8 cellular contexts compared by ENCODE assay signal in genomic region chr19:10655457-10656312, GRCh38. TPM values are rescaled to one million over a fixed set of nuclear protein-coding genes. Genes with fewer than 3 reads are reported as not detected.
A peak's percentile ranks its signal among the peaks of the same experiment; 100 is the strongest.
DNase-seq lines count a peak whose midpoint lies in the region; ATAC-seq and TF ChIP-seq lines count a peak whose summit lies in the region.

No MANE protein-coding gene starts in this region.

- H3K4me3 ChIP-seq in H7 (ENCODE audit: insufficient read depth, low read depth, low read length): peak overlapping the region; percentile 97
- peak overlapping the region; percentile 87 to 94 for H3K4me3 ChIP-seq in esophagus (ENCODE audit: low read depth in 1 of 2, low read length in 2 of 2)
- peak overlapping the region; percentile 91 to 97 for H3K4me3 ChIP-seq in neutrophil (ENCODE audit: low read depth in 1 of 2, low read length in 1 of 2)

- DNase-seq in H7 (peak; percentile 42), T-helper 17 cell (no peak), GM13977 (ENCODE audit: low spot score) (no peak)

- in situ Hi-C loops in GM13977 (cut with MboI; ENCODE audit: low pct_unique_long_range_greater_than_20kb, low sequenced_read_pairs, unreplicated experiment): no loop called here

- H3K27me3 ChIP-seq in H7 (ENCODE audit: control insufficient read depth, insufficient read depth, low read length) (no peaks in the 10 kb centered on the region), esophagus (ENCODE audit: control insufficient read depth in 1 of 2, insufficient read depth in 2 of 2, low read length in 2 of 2) (no peaks in the 10 kb centered on the region), neutrophil (no peaks in the 10 kb centered on the region)

- peaks cover 2% of the 10 kb centered on the region for H3K36me3 Mint-ChIP-seq in T-helper 17 cell (ENCODE audit: low read depth)

- peaks cover 44% of the 10 kb centered on the region for H3K4me1 Mint-ChIP-seq in T-helper 17 cell

- peak overlapping the region; percentile 99 for H3K27ac Mint-ChIP-seq in T-helper 17 cell

- H3K4me1 ChIP-seq in esophagus (ENCODE audit: control insufficient read depth in 2 of 2, insufficient read depth in 2 of 2, low read length in 1 of 2) (peaks cover 3% of the 10 kb centered on the region in 2 donors), neutrophil (ENCODE audit: control insufficient read depth in 1 of 2, insufficient read depth in 1 of 2, low read depth in 1 of 2, low read length in 1 of 2) (peaks cover 30 to 34% of the 10 kb centered on the region in 2 experiments)

- H3K27ac ChIP-seq in C4-2B: peak overlapping the region; percentile 97
- H3K27ac ChIP-seq in esophagus (ENCODE audit: low read depth in 2 of 2, low read length in 1 of 2): peak overlapping the region; percentile 97 to 98
- H3K27ac ChIP-seq in neutrophil: peak overlapping the region; percentile 96

- TF ChIP-seq CTCF in C4-2B (conservative IDR thresholded peaks at IDR 0.05) (no peak), neutrophil (IDR thresholded peaks at IDR 0.05) (no peak), GM13977 (IDR thresholded peaks at IDR 0.05; ENCODE audit: extremely low read depth, insufficient read depth, missing control alignments) (no peak)

- 3% methylated on average over 16 of the region's 16 CpGs for WGBS in esophagus, 2 donors

- no peaks in the 10 kb centered on the region for H3K27me3 Mint-ChIP-seq in T-helper 17 cell

- H3K4me3 Mint-ChIP-seq in T-helper 17 cell: peak overlapping the region; percentile 93

- H3K36me3 ChIP-seq in H7 (replicated peaks; ENCODE audit: control insufficient read depth, insufficient read depth, low read length) (peaks cover 12% of the 10 kb centered on the region), esophagus (ENCODE audit: control insufficient read depth in 2 of 2, insufficient read depth in 2 of 2, low read length in 1 of 2) (no peaks in the 10 kb centered on the region), neutrophil (no peaks in the 10 kb centered on the region)

- H3K9me3 ChIP-seq in T-helper 17 cell (ENCODE audit: control insufficient read depth, low read length, poor library complexity, severe bottlenecking) (no peaks in the 10 kb centered on the region), esophagus (ENCODE audit: control insufficient read depth in 2 of 2, insufficient read depth in 1 of 2, low read depth in 1 of 2, low read length in 1 of 2) (no peaks in the 10 kb centered on the region), neutrophil (no peaks in the 10 kb centered on the region)

- ATAC-seq in T-helper 17 cell: no peak
- no peak for ATAC-seq in HG02759 (IDR thresholded peaks at IDR 0.05; ENCODE audit: unreplicated experiment)
- ATAC-seq in HG03432 (IDR thresholded peaks at IDR 0.05; ENCODE audit: unreplicated experiment): no peak

RNA-seq across cellular contexts. Expression of gene ILF3, which starts 1.5 kb away (rescaled TPM):
- 354 and 378 TPM in 2 replicates for total RNA-seq in H7 (2014; rRNA removed; shearing (Covaris generic))
- total RNA-seq in T-helper 17 cell: 100 to 1,000 TPM; 428 to 456 TPM
- polyA plus RNA-seq in esophagus: 100 to 1,000 TPM in 1 of 2 donors, 10 to 100 TPM in 1; 84.2 to 107 TPM

RNA-seq across cellular contexts. Expression of gene SLC44A2, which starts 30.3 kb away (rescaled TPM):
- total RNA-seq in H7 (2014; rRNA removed; shearing (Covaris generic)): 39.4 and 43.0 TPM in 2 replicates
- 100 to 1,000 TPM; 186 to 200 TPM for total RNA-seq in T-helper 17 cell
- 10 to 100 TPM; 70.5 to 76.8 TPM for polyA plus RNA-seq in esophagus

RNA-seq across cellular contexts. Expression of gene QTRT1, which starts 45.6 kb away (rescaled TPM):
- total RNA-seq in H7 (2014; rRNA removed; shearing (Covaris generic)): 52.4 and 64.9 TPM in 2 replicates
- total RNA-seq in T-helper 17 cell: 10 to 100 TPM; 49.4 to 56.9 TPM
- polyA plus RNA-seq in esophagus: 10 to 100 TPM; 53.2 to 86.4 TPM
